1 cellular context compared by ENCODE assay signal in genomic region chr5:82975812-82976211, GRCh38.
TF ChIP-seq lines count a peak whose summit lies in the region.

No MANE protein-coding gene starts in this region.

TF ChIP-seq in GM12878, 131 proteins besides CTCF, POLR2A, EP300 and RAD21 (continued from another document):
- TF ChIP-seq FOS (IDR thresholded peaks at IDR 0.05; ENCODE audit: borderline replicate concordance, extremely low read depth, insufficient read length) = no peak
- TF ChIP-seq, protein P1, sequence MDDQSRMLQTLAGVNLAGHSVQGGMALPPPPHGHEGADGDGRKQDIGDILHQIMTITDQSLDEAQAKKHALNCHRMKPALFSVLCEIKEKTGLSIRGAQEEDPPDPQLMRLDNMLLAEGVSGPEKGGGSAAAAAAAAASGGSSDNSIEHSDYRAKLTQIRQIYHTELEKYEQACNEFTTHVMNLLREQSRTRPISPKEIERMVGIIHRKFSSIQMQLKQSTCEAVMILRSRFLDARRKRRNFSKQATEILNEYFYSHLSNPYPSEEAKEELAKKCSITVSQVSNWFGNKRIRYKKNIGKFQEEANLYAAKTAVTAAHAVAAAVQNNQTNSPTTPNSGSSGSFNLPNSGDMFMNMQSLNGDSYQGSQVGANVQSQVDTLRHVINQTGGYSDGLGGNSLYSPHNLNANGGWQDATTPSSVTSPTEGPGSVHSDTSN (IDR thresholded peaks at IDR 0.05; ENCODE audit: insufficient replicate concordance, low read depth, low read length) = no peak
- TF ChIP-seq STAT1 (conservative IDR thresholded peaks at IDR 0.05) = no peak
